ENCODE assay signal across 1 cellular context in the genomic region with DNA sequence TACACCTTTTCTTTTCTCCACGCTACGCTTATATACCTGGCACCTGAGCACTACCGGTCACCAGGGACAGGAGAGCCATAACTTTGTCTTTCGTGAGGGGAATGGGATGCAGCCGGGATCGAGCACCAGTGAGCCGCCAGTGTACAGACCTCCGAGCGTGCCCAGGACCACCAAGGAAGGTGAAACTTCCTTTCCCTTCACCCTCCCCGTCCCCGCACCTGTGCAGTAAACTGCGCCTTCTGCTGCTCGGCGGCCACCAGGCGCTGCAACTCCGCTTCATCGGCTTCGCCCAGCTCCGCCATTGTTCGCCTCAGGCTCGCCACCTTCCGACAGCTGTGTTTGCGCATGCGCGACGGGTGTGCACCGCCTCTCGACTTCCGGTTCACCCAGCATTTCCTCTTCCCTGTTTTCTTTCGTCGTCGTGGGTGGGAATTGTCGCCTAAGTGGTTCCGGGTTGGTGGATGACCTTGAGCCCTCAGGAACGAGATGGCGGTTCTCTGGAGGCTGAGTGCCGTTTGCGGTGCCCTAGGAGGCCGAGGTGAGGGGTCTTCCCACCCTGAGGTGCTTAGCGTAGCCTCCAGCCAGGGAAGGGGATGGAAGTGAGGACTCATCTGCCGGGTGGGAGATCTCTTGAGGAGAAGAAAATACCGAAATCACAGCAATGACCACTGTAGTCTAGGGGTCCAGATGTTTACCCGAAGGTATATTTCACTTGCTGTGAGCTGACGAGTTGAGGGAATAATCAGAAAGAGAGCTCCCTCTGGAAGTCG.
TF ChIP-seq lines count a peak whose summit lies in the region.

Gene SDHD, plus strand, starts transcription at position 452 of the 770 bp plus-strand sequence. Its CDS starts 35 bp downstream, at position 487.
A gene with protein sequence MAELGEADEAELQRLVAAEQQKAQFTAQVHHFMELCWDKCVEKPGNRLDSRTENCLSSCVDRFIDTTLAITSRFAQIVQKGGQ (minus strand): TSS at position 335 of the 770 bp plus-strand sequence. CDS start 33 bp downstream, at position 302.

TF ChIP-seq in K562, 482 proteins besides CTCF, POLR2A, EP300 and RAD21 (continued from another document and continues in another):
- TF ChIP-seq MEF2A (IDR thresholded peaks at IDR 0.05; ENCODE audit: control insufficient read depth, low read depth, low read length) = no peak
- peak; percentile 59 for TF ChIP-seq FOS (IDR thresholded peaks at IDR 0.05; ENCODE audit: extremely low read depth, insufficient read length)
- no peak for TF ChIP-seq TEAD4 (IDR thresholded peaks at IDR 0.05; ENCODE audit: low read length)
- TF ChIP-seq TEAD4 (CRISPR knock-in tag; IDR thresholded peaks at IDR 0.05; ENCODE audit: borderline replicate concordance) = no peak
- TF ChIP-seq USF1 (CRISPR knock-in tag; IDR thresholded peaks at IDR 0.05) = no peak
- TF ChIP-seq STAT5A (IDR thresholded peaks at IDR 0.05; ENCODE audit: borderline replicate concordance, low read length) = no peak
- TF ChIP-seq SIRT6 (IDR thresholded peaks at IDR 0.05; ENCODE audit: low read depth, low read length) = no peak
- no peak for TF ChIP-seq CAMTA2 (CRISPR knock-in tag; conservative IDR thresholded peaks at IDR 0.05)
- TF ChIP-seq FUS (optimal IDR thresholded peaks at IDR 0.05; ENCODE audit: low read depth, low read length) = no peak
- TF ChIP-seq ARID2 (IDR thresholded peaks at IDR 0.05) = no peak
- TF ChIP-seq EP400 (IDR thresholded peaks at IDR 0.05) = peak; percentile 93
- TF ChIP-seq KLF13 (tag; IDR thresholded peaks at IDR 0.05; ENCODE audit: borderline replicate concordance, low read depth) = no peak
- TF ChIP-seq HMGN3 (IDR thresholded peaks at IDR 0.05; ENCODE audit: borderline replicate concordance, extremely low read depth, insufficient read length, low read depth, low read length) = no peak
- no peak for TF ChIP-seq PHTF2 (CRISPR knock-in tag; IDR thresholded peaks at IDR 0.05)
- TF ChIP-seq PCBP1 (IDR thresholded peaks at IDR 0.05; ENCODE audit: low read depth, low read length, poor library complexity, severe bottlenecking) = no peak
- TF ChIP-seq, protein P1, sequence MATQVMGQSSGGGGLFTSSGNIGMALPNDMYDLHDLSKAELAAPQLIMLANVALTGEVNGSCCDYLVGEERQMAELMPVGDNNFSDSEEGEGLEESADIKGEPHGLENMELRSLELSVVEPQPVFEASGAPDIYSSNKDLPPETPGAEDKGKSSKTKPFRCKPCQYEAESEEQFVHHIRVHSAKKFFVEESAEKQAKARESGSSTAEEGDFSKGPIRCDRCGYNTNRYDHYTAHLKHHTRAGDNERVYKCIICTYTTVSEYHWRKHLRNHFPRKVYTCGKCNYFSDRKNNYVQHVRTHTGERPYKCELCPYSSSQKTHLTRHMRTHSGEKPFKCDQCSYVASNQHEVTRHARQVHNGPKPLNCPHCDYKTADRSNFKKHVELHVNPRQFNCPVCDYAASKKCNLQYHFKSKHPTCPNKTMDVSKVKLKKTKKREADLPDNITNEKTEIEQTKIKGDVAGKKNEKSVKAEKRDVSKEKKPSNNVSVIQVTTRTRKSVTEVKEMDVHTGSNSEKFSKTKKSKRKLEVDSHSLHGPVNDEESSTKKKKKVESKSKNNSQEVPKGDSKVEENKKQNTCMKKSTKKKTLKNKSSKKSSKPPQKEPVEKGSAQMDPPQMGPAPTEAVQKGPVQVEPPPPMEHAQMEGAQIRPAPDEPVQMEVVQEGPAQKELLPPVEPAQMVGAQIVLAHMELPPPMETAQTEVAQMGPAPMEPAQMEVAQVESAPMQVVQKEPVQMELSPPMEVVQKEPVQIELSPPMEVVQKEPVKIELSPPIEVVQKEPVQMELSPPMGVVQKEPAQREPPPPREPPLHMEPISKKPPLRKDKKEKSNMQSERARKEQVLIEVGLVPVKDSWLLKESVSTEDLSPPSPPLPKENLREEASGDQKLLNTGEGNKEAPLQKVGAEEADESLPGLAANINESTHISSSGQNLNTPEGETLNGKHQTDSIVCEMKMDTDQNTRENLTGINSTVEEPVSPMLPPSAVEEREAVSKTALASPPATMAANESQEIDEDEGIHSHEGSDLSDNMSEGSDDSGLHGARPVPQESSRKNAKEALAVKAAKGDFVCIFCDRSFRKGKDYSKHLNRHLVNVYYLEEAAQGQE (CRISPR knock-in tag; IDR thresholded peaks at IDR 0.05; ENCODE audit: low read depth) = no peak; the same call in 1 of the 2 replicates
- TF ChIP-seq CHD1 (IDR thresholded peaks at IDR 0.05; ENCODE audit: low read length) = peak; percentile 47
- no peak for TF ChIP-seq NCOA4 (IDR thresholded peaks at IDR 0.05; ENCODE audit: partially characterized antibody)
- no peak for TF ChIP-seq MED1 (CRISPR knock-in tag; IDR thresholded peaks at IDR 0.05; ENCODE audit: borderline replicate concordance)
- TF ChIP-seq, protein P2, sequence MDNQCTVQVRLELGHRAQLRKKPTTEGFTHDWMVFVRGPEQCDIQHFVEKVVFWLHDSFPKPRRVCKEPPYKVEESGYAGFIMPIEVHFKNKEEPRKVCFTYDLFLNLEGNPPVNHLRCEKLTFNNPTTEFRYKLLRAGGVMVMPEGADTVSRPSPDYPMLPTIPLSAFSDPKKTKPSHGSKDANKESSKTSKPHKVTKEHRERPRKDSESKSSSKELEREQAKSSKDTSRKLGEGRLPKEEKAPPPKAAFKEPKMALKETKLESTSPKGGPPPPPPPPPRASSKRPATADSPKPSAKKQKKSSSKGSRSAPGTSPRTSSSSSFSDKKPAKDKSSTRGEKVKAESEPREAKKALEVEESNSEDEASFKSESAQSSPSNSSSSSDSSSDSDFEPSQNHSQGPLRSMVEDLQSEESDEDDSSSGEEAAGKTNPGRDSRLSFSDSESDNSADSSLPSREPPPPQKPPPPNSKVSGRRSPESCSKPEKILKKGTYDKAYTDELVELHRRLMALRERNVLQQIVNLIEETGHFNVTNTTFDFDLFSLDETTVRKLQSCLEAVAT (IDR thresholded peaks at IDR 0.05) = peak in 1 of 2 experiments; percentile 88; a peak in 3 of 4 replicates
- TF ChIP-seq RBM15 (IDR thresholded peaks at IDR 0.05; ENCODE audit: insufficient read depth, low read length) = no peak
- TF ChIP-seq PHF21A (IDR thresholded peaks at IDR 0.05; ENCODE audit: borderline replicate concordance, low read depth) = no peak
- no peak for TF ChIP-seq CREBBP (IDR thresholded peaks at IDR 0.05; ENCODE audit: low read depth, low read length)
- peak; percentile 97 for TF ChIP-seq BCOR (IDR thresholded peaks at IDR 0.05)
- TF ChIP-seq, protein P3, sequence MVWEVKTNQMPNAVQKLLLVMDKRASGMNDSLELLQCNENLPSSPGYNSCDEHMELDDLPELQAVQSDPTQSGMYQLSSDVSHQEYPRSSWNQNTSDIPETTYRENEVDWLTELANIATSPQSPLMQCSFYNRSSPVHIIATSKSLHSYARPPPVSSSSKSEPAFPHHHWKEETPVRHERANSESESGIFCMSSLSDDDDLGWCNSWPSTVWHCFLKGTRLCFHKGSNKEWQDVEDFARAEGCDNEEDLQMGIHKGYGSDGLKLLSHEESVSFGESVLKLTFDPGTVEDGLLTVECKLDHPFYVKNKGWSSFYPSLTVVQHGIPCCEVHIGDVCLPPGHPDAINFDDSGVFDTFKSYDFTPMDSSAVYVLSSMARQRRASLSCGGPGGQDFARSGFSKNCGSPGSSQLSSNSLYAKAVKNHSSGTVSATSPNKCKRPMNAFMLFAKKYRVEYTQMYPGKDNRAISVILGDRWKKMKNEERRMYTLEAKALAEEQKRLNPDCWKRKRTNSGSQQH (CRISPR knock-in tag; IDR thresholded peaks at IDR 0.05) = no peak
- TF ChIP-seq RBBP5 (IDR thresholded peaks at IDR 0.05; ENCODE audit: borderline replicate concordance, insufficient read depth, low read length, poor library complexity, severe bottlenecking) = peak; percentile 90
- TF ChIP-seq FOXA1 (IDR thresholded peaks at IDR 0.05; ENCODE audit: borderline replicate concordance) = no peak
- no peak for TF ChIP-seq RCOR1 (IDR thresholded peaks at IDR 0.05; ENCODE audit: borderline replicate concordance in 1 of 2, low read depth in 2 of 2, low read length in 2 of 2)
- no peak for TF ChIP-seq ZNF583 (CRISPR knock-in tag; IDR thresholded peaks at IDR 0.05)
- TF ChIP-seq, protein P4, sequence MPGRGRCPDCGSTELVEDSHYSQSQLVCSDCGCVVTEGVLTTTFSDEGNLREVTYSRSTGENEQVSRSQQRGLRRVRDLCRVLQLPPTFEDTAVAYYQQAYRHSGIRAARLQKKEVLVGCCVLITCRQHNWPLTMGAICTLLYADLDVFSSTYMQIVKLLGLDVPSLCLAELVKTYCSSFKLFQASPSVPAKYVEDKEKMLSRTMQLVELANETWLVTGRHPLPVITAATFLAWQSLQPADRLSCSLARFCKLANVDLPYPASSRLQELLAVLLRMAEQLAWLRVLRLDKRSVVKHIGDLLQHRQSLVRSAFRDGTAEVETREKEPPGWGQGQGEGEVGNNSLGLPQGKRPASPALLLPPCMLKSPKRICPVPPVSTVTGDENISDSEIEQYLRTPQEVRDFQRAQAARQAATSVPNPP (IDR thresholded peaks at IDR 0.05; ENCODE audit: borderline replicate concordance, insufficient read depth, insufficient read length) = no peak
- TF ChIP-seq POLR2AphosphoS2 (IDR thresholded peaks at IDR 0.05; ENCODE audit: low read length) = no peak
- no peak for TF ChIP-seq ZNF143 (CRISPR knock-in tag; IDR thresholded peaks at IDR 0.05)
- TF ChIP-seq PYGO2 (tag; IDR thresholded peaks at IDR 0.05) = no peak
- no peak for TF ChIP-seq POLR3G (IDR thresholded peaks at IDR 0.05; ENCODE audit: extremely low read depth, insufficient read length, insufficient replicate concordance)
- TF ChIP-seq PHF20 (IDR thresholded peaks at IDR 0.05; ENCODE audit: partially characterized antibody) = peak; percentile 95
- TF ChIP-seq, protein P5, sequence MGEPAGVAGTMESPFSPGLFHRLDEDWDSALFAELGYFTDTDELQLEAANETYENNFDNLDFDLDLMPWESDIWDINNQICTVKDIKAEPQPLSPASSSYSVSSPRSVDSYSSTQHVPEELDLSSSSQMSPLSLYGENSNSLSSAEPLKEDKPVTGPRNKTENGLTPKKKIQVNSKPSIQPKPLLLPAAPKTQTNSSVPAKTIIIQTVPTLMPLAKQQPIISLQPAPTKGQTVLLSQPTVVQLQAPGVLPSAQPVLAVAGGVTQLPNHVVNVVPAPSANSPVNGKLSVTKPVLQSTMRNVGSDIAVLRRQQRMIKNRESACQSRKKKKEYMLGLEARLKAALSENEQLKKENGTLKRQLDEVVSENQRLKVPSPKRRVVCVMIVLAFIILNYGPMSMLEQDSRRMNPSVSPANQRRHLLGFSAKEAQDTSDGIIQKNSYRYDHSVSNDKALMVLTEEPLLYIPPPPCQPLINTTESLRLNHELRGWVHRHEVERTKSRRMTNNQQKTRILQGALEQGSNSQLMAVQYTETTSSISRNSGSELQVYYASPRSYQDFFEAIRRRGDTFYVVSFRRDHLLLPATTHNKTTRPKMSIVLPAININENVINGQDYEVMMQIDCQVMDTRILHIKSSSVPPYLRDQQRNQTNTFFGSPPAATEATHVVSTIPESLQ (CRISPR knock-in tag; IDR thresholded peaks at IDR 0.05) = peak; percentile 65; the same call in 1 of the 2 replicates
- no peak for TF ChIP-seq HNRNPLL (IDR thresholded peaks at IDR 0.05; ENCODE audit: low read depth, low read length, poor library complexity, severe bottlenecking)
- TF ChIP-seq IRF2 (CRISPR knock-in tag; IDR thresholded peaks at IDR 0.05) = no peak
- TF ChIP-seq PTBP1 (IDR thresholded peaks at IDR 0.05; ENCODE audit: low read depth, low read length) = no peak
- no peak for TF ChIP-seq PCBP2 (IDR thresholded peaks at IDR 0.05; ENCODE audit: low read depth, low read length, poor library complexity, severe bottlenecking)
- peak; percentile 68 for TF ChIP-seq ETV5 (CRISPR knock-in tag; IDR thresholded peaks at IDR 0.05; ENCODE audit: low read depth)
- TF ChIP-seq PHB2 (IDR thresholded peaks at IDR 0.05; ENCODE audit: low read depth) = 0 out of 2 replicates have a peak, but pooled peaks have one; percentile 38
- TF ChIP-seq, protein P6, sequence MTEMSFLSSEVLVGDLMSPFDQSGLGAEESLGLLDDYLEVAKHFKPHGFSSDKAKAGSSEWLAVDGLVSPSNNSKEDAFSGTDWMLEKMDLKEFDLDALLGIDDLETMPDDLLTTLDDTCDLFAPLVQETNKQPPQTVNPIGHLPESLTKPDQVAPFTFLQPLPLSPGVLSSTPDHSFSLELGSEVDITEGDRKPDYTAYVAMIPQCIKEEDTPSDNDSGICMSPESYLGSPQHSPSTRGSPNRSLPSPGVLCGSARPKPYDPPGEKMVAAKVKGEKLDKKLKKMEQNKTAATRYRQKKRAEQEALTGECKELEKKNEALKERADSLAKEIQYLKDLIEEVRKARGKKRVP (CRISPR knock-in tag; IDR thresholded peaks at IDR 0.05) = no peak
- TF ChIP-seq NFIX (CRISPR knock-in tag; IDR thresholded peaks at IDR 0.05; ENCODE audit: low read depth) = no peak
- TF ChIP-seq, protein P7, sequence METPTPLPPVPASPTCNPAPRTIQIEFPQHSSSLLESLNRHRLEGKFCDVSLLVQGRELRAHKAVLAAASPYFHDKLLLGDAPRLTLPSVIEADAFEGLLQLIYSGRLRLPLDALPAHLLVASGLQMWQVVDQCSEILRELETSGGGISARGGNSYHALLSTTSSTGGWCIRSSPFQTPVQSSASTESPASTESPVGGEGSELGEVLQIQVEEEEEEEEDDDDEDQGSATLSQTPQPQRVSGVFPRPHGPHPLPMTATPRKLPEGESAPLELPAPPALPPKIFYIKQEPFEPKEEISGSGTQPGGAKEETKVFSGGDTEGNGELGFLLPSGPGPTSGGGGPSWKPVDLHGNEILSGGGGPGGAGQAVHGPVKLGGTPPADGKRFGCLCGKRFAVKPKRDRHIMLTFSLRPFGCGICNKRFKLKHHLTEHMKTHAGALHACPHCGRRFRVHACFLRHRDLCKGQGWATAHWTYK (CRISPR knock-in tag; IDR thresholded peaks at IDR 0.05) = peak; percentile 5; the same call in 1 of the 2 replicates
- no peak for TF ChIP-seq ZNF57 (CRISPR knock-in tag; IDR thresholded peaks at IDR 0.05)
- TF ChIP-seq TGIF2 (CRISPR knock-in tag; IDR thresholded peaks at IDR 0.05) = no peak
- TF ChIP-seq THRA (IDR thresholded peaks at IDR 0.05) = no peak
